ENCODE assay signal across 8 cellular contexts in the genomic region with DNA sequence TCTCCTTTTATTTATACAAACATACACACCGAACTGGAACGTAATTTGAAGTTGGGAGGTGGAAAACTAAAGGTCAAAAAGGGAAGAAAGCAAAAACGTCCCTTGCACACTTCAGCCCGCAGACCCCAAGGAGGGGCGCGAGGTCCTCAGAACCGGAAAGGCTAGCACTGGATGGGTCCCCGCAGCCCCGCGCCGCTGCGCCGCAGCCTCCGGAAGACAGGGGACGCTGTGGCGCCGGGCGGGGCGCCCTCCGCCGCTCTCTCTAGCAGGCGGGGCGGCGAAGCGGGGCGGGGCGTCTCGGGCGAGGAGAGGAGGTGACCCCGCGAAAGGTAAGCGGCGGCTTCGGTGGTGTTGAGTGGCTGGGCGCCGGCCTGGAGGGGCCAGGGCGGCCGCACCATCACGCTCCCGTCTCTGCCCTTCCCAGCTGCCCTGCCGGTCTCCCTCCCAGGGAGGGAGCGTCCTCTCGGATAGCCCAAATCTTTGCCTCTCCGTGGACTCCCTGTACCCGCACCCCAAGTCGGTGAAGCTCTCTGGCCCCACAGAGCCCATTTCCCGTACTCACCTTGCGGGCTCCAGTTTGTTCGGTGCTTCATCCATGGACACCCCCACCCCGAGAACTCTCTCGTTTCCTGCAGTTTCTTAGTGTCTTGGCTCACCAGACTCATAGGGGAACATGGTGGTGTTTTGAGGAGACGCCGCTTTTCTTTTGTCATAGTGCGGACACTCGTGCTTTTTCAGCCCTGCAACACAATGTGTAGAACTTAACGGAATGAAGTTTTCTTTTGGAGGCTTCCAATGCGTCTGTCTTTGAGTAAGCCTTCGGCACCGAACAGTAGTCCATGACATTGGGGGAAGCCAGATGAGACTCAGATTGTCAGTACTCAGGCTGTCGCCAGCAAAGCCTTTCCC. TPM values are rescaled to one million over a fixed set of nuclear protein-coding genes. Genes with fewer than 3 reads are reported as not detected.
DNase-seq lines count a peak whose midpoint lies in the region; ATAC-seq lines count a peak whose summit lies in the region.

A gene with protein sequence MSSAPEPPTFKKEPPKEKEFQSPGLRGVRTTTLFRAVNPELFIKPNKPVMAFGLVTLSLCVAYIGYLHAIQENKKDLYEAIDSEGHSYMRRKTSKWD (plus strand): TSS at position 285 of the 909 bp plus-strand sequence. CDS start 14,444 bp downstream, outside the sequence.

- intact Hi-C loops in left colon (cut with DNase I, micrococcal nuclease): no loop called here

- DNase-seq in AG20443 (ENCODE audit: low spot score) (peak; percentile 96), NCI-H2227 treated with DMSO at 0.1 percent for 48 hours (lab: John Stamatoyannopoulos, UW) (peak; percentile 45), cerebellum (ENCODE audit: low spot score) (peak; percentile 85), left colon (peak; percentile 84 to 89)
- peak; percentile 93 for DNase-seq in activated CD4-positive, CD25-positive, alpha-beta regulatory T cell treated with anti-CD3 and anti-CD28 coated beads, Interleukin-2, amount 50 U/mL, for 72 hours
- peak; percentile 73 to 85 (median 82) for DNase-seq in stimulated activated CD4-positive, alpha-beta T cell treated with anti-CD3 and anti-CD28 coated beads, Interleukin-1b, Interleukin-23, amount 100 ng/mL, for 24 hours (ENCODE audit: low read depth in 4 of 4, low spot score in 1 of 4)

- ATAC-seq in GM18907 (IDR thresholded peaks at IDR 0.05; ENCODE audit: unreplicated experiment) (peak; percentile 100), HG03135 (IDR thresholded peaks at IDR 0.05; ENCODE audit: unreplicated experiment) (peak; percentile 100), left colon (peak; percentile 100)

RNA-seq across cellular contexts. Expression of the gene that starts here (rescaled TPM):
- total RNA-seq in cerebellum: 33.8 TPM
- total RNA-seq in left colon: 10 to 100 TPM in 1 of 2 donors, 1 to 10 TPM in 1; 6.6 to 10.3 TPM

Comparison
In these comparisons a context has a peak if more than half of its experiments do, and no peak if none do; other contexts are left out.
1. Peak in every context shown above with its lines: DNase-seq and ATAC-seq.
2. DNase-seq: peak in every context shown above with its lines; median percentile 96 in AG20443; 93 in activated CD4-positive, CD25-positive, alpha-beta regulatory T cell treated with anti-CD3 and anti-CD28 coated beads, Interleukin-2, amount 50 U/mL, for 72 hours; 86 in left colon; 85 in cerebellum; 82 in stimulated activated CD4-positive, alpha-beta T cell treated with anti-CD3 and anti-CD28 coated beads, Interleukin-1b, Interleukin-23, amount 100 ng/mL, for 24 hours; 45 in NCI-H2227 treated with DMSO at 0.1 percent for 48 hours.